In the genomic region with DNA sequence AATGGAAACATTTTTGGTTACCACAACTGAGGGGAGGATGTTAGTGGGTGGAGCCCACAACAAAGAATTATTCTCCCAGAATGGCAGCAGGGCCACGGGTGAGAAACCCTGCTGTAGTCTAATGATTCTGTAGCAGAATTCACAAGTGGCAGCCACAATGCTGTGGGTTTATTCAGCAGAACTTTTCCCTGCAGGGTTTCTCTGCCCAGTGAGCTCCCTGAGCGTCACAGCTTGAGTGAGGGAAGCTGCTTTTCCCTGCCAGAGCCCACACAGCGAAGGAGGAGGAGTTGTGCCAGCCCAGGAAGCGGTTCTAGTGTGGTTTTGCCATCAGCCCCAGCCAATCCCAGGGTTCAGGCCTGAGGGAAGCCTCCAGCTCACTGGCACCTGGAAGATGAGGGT, we compare ENCODE assay signal across 11 cellular contexts. TPM values are rescaled to one million over a fixed set of nuclear protein-coding genes. Genes with fewer than 3 reads are reported as not detected.
A peak's percentile ranks its signal among the peaks of the same experiment; 100 is the strongest.
DNase-seq lines count a peak whose midpoint lies in the region; ATAC-seq and TF ChIP-seq lines count a peak whose summit lies in the region.
"Had no signal": no experiment of that assay in that cellular context is flagged by ENCODE, and none has a peak within 500 bp of the region (broad histone marks: within the 10 kb centered on the region; RNA-seq: fewer than 3 reads in every experiment).

No MANE protein-coding gene starts in this region.

- no peak overlapping the region for H3K4me3 Mint-ChIP-seq in activated naive CD4-positive, alpha-beta T cell treated with anti-CD3 and anti-CD28 coated beads, Interleukin-2, amount 10 ng/mL, durations not matched to agents 7 days and 5 days

- CTCF ChIA-PET in SK-N-SH (lab: Yijun Ruan, JAX) = interaction anchor here (0.6 to 2.1 kb wide), 2 partner anchors 9 to 702 kb away, joined by 3 to 13 read pairs; no protein-coding TSS in a partner anchor
- CTCF ChIA-PET in activated naive CD4-positive, alpha-beta T cell treated with anti-CD3 and anti-CD28 coated beads, Interleukin-2, amount 10 ng/mL, durations not matched to agents 7 days and 5 days (lab: Charles Lee) = interaction anchor here (0.7 to 2.1 kb wide), 8 partner anchors 9 to 79 kb away, joined by 3 to 13 read pairs (median 5); no protein-coding TSS in a partner anchor

- intact Hi-C loops in sciatic nerve (cut with DNase I) = no loop called here
- intact Hi-C loops in upper lobe of right lung (cut with DNase I) = no loop called here
- intact Hi-C loops in ovary (cut with DNase I) = no loop called here

- no peak overlapping the region for H3K4me3 ChIP-seq in SK-N-SH (ENCODE audit: low read depth in 2 of 2, low read length in 1 of 2)
- no peak overlapping the region for H3K4me3 ChIP-seq in upper lobe of right lung
- H3K4me3 ChIP-seq in ovary = no peak overlapping the region

- TF ChIP-seq EP300 in SK-N-SH (IDR thresholded peaks at IDR 0.05; ENCODE audit: borderline replicate concordance in 1 of 2, low read depth in 1 of 2, low read length in 1 of 2) (no peak), ovary (IDR thresholded peaks at IDR 0.05) (no peak)

- TF ChIP-seq CTCF in SK-N-SH (IDR thresholded peaks at IDR 0.05) = no peak
- TF ChIP-seq CTCF in upper lobe of right lung (IDR thresholded peaks at IDR 0.05) = no peak
- no peak for TF ChIP-seq CTCF in ovary (IDR thresholded peaks at IDR 0.05)

- no peaks in the 10 kb centered on the region for H3K79me2 ChIP-seq in SK-N-SH (ENCODE audit: insufficient read depth)

- peaks cover 32% of the 10 kb centered on the region for H3K4me1 Mint-ChIP-seq in activated naive CD4-positive, alpha-beta T cell treated with anti-CD3 and anti-CD28 coated beads, Interleukin-2, amount 10 ng/mL, durations not matched to agents 7 days and 5 days

- 15% methylated on average over 3 of the region's 4 CpGs for WGBS in SK-N-SH (ENCODE audit: low lambda C conversion rate)
- WGBS in ovary, 3 donors = 28 to 65% (median 44%) methylated on average over 4 of the region's 4 CpGs

- no peak for TF ChIP-seq POLR2A in ovary (IDR thresholded peaks at IDR 0.05)

- H3F3A ChIP-seq in SK-N-SH (replicated peaks; ENCODE audit: insufficient read depth) = no peaks in the 10 kb centered on the region

- ATAC-seq in SK-N-SH treated with all-trans-retinoic acid at 6 μM for 48 hours = peak; percentile 21; the same call in 1 of the 3 replicates
- ATAC-seq in HG03139 (IDR thresholded peaks at IDR 0.05; ENCODE audit: unreplicated experiment) = peak; percentile 44
- peak; percentile 31 for ATAC-seq in sciatic nerve
- ATAC-seq in GM21528 (IDR thresholded peaks at IDR 0.05; ENCODE audit: low FRiP score, unreplicated experiment) = no peak
- ATAC-seq in upper lobe of right lung = no peak

- H4K20me1 ChIP-seq in SK-N-SH (ENCODE audit: insufficient read depth) = no peaks in the 10 kb centered on the region

- no peaks in the 10 kb centered on the region for H3K9me3 Mint-ChIP-seq in activated naive CD4-positive, alpha-beta T cell treated with anti-CD3 and anti-CD28 coated beads, Interleukin-2, amount 10 ng/mL, durations not matched to agents 7 days and 5 days

- H3K27me3 Mint-ChIP-seq in activated naive CD4-positive, alpha-beta T cell treated with anti-CD3 and anti-CD28 coated beads, Interleukin-2, amount 10 ng/mL, durations not matched to agents 7 days and 5 days = peaks cover 90% of the 10 kb centered on the region

- POLR2A ChIA-PET in SK-N-SH (lab: Yijun Ruan, JAX) = no interaction called here

- H3K36me3 ChIP-seq in SK-N-SH (replicated peaks in 1 of 2; ENCODE audit: control insufficient read depth in 1 of 2, insufficient read depth in 2 of 2, low read length in 1 of 2) (no peaks in the 10 kb centered on the region), upper lobe of right lung (no peaks in the 10 kb centered on the region), ovary (no peaks in the 10 kb centered on the region)

- no peaks in the 10 kb centered on the region for H3K36me3 Mint-ChIP-seq in activated naive CD4-positive, alpha-beta T cell treated with anti-CD3 and anti-CD28 coated beads, Interleukin-2, amount 10 ng/mL, durations not matched to agents 7 days and 5 days

- H3K27ac Mint-ChIP-seq in activated naive CD4-positive, alpha-beta T cell treated with anti-CD3 and anti-CD28 coated beads, Interleukin-2, amount 10 ng/mL, durations not matched to agents 7 days and 5 days = no peak overlapping the region

- H3K27ac ChIP-seq in SK-N-SH (ENCODE audit: low read depth in 2 of 2, low read length in 1 of 2) (no peak overlapping the region), upper lobe of right lung (no peak overlapping the region), ovary (no peak overlapping the region)
- H3K27ac ChIP-seq: VCaP had no signal

- H3K9me3 ChIP-seq in SK-N-SH = no peaks in the 10 kb centered on the region
- H3K9me3 ChIP-seq in upper lobe of right lung = no peaks in the 10 kb centered on the region
- H3K9me3 ChIP-seq in ovary = no peaks in the 10 kb centered on the region

- H2AFZ ChIP-seq in SK-N-SH (ENCODE audit: low read depth) = no peak overlapping the region

- DNase-seq in SK-N-SH (no peak), sciatic nerve (ENCODE audit: low spot score) (no peak), upper lobe of right lung (no peak), ovary (no peak)
- peak; percentile 43 for DNase-seq in activated naive CD4-positive, alpha-beta T cell treated with anti-CD3 and anti-CD28 coated beads, Interleukin-2, amount 10 ng/mL, durations not matched to agents 7 days and 5 days

- H3K9me2 ChIP-seq in SK-N-SH = no peaks in the 10 kb centered on the region

- H3K4me1 ChIP-seq in SK-N-SH (ENCODE audit: control insufficient read depth in 1 of 2, insufficient read depth in 2 of 2, low read depth in 1 of 2, low read length in 1 of 2) = peaks cover 0 to 3% of the 10 kb centered on the region in 2 experiments; a peak in 2 of 4 replicates
- H3K4me1 ChIP-seq in upper lobe of right lung = no peaks in the 10 kb centered on the region
- H3K4me1 ChIP-seq in ovary (ENCODE audit: insufficient read depth) = peaks cover 1% of the 10 kb centered on the region

- no peak overlapping the region for H3K9ac ChIP-seq in SK-N-SH

- no peak for TF ChIP-seq RAD21 in SK-N-SH (IDR thresholded peaks at IDR 0.05; ENCODE audit: low read length)

- no peak overlapping the region for H3K4me2 ChIP-seq in SK-N-SH

- H3K27me3 ChIP-seq in SK-N-SH (ENCODE audit: insufficient read depth) (peaks cover 38% of the 10 kb centered on the region), upper lobe of right lung (peaks cover 20% of the 10 kb centered on the region), ovary (no peaks in the 10 kb centered on the region)

TF ChIP-seq in SK-N-SH treated with all-trans-retinoic acid at 6 μM for 48 hours, 23 proteins besides CTCF, POLR2A, EP300 and RAD21 (continues in another document):
- no peak for TF ChIP-seq ESRRG (CRISPR knock-in tag; IDR thresholded peaks at IDR 0.05)
- no peak for TF ChIP-seq ZNF70 (CRISPR knock-in tag; IDR thresholded peaks at IDR 0.05)
- TF ChIP-seq TCF4 (CRISPR knock-in tag; IDR thresholded peaks at IDR 0.05; ENCODE audit: borderline replicate concordance) = no peak
- TF ChIP-seq ZNF565 (CRISPR knock-in tag; conservative IDR thresholded peaks at IDR 0.05; ENCODE audit: low read depth) = no peak
- no peak for TF ChIP-seq GLIS3 (CRISPR knock-in tag; IDR thresholded peaks at IDR 0.05)
- TF ChIP-seq, protein P1, sequence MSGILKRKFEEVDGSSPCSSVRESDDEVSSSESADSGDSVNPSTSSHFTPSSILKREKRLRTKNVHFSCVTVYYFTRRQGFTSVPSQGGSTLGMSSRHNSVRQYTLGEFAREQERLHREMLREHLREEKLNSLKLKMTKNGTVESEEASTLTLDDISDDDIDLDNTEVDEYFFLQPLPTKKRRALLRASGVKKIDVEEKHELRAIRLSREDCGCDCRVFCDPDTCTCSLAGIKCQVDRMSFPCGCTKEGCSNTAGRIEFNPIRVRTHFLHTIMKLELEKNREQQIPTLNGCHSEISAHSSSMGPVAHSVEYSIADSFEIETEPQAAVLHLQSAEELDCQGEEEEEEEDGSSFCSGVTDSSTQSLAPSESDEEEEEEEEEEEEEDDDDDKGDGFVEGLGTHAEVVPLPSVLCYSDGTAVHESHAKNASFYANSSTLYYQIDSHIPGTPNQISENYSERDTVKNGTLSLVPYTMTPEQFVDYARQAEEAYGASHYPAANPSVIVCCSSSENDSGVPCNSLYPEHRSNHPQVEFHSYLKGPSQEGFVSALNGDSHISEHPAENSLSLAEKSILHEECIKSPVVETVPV (CRISPR knock-in tag; IDR thresholded peaks at IDR 0.05) = no peak
- TF ChIP-seq ZNF8 (CRISPR knock-in tag; IDR thresholded peaks at IDR 0.05) = no peak
- TF ChIP-seq OSR1 (CRISPR knock-in tag; IDR thresholded peaks at IDR 0.05) = no peak
- no peak for TF ChIP-seq ARNTL (CRISPR knock-in tag; IDR thresholded peaks at IDR 0.05; ENCODE audit: borderline replicate concordance, low read depth)

TF ChIP-seq in SK-N-SH, 30 proteins besides CTCF, POLR2A, EP300 and RAD21 (continues in another document):
- TF ChIP-seq, protein P2, sequence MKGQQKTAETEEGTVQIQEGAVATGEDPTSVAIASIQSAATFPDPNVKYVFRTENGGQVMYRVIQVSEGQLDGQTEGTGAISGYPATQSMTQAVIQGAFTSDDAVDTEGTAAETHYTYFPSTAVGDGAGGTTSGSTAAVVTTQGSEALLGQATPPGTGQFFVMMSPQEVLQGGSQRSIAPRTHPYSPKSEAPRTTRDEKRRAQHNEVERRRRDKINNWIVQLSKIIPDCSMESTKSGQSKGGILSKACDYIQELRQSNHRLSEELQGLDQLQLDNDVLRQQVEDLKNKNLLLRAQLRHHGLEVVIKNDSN (IDR thresholded peaks at IDR 0.05; ENCODE audit: borderline replicate concordance, low read depth) = no peak
- TF ChIP-seq, protein P3, sequence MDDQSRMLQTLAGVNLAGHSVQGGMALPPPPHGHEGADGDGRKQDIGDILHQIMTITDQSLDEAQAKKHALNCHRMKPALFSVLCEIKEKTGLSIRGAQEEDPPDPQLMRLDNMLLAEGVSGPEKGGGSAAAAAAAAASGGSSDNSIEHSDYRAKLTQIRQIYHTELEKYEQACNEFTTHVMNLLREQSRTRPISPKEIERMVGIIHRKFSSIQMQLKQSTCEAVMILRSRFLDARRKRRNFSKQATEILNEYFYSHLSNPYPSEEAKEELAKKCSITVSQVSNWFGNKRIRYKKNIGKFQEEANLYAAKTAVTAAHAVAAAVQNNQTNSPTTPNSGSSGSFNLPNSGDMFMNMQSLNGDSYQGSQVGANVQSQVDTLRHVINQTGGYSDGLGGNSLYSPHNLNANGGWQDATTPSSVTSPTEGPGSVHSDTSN (IDR thresholded peaks at IDR 0.05) = no peak
- TF ChIP-seq RCOR1 (IDR thresholded peaks at IDR 0.05; ENCODE audit: low read length) (no peak), MXI1 (IDR thresholded peaks at IDR 0.05; ENCODE audit: low read depth, low read length) (no peak), RXRA (IDR thresholded peaks at IDR 0.05; ENCODE audit: borderline replicate concordance, low read depth) (no peak)

RNA-seq across cellular contexts. Expression of a gene that starts 4.4 kb away (rescaled TPM):
- not detected in 2 replicates for polyA plus RNA-seq in SK-N-SH (2012; rRNA removed)
- not detected in 2 replicates for polyA plus RNA-seq in SK-N-SH (2012; cell fraction: cytosol; rRNA removed)
- not detected in 2 replicates for polyA plus RNA-seq in SK-N-SH (2012; cell fraction: nucleus; rRNA removed)
- not detected for total RNA-seq in sciatic nerve
- not detected for total RNA-seq in upper lobe of right lung
- total RNA-seq in ovary = under 1 TPM in 1 of 7 donors, not detected in 6; 0.05 TPM
- not detected for polyA plus RNA-seq in ovary
- polyA plus RNA-seq: AG04450, small intestine had no signal

Comparison
In these comparisons a context has a peak if more than half of its experiments do, and no peak if none do; other contexts are left out.
1. ATAC-seq: peak in SK-N-SH treated with all-trans-retinoic acid at 6 μM for 48 hours (single experiment), HG03139 (single experiment) and sciatic nerve (single experiment); none in GM21528 (single experiment) and upper lobe of right lung (single experiment).